ENCODE assay signal across 8 cellular contexts in the genomic region with DNA sequence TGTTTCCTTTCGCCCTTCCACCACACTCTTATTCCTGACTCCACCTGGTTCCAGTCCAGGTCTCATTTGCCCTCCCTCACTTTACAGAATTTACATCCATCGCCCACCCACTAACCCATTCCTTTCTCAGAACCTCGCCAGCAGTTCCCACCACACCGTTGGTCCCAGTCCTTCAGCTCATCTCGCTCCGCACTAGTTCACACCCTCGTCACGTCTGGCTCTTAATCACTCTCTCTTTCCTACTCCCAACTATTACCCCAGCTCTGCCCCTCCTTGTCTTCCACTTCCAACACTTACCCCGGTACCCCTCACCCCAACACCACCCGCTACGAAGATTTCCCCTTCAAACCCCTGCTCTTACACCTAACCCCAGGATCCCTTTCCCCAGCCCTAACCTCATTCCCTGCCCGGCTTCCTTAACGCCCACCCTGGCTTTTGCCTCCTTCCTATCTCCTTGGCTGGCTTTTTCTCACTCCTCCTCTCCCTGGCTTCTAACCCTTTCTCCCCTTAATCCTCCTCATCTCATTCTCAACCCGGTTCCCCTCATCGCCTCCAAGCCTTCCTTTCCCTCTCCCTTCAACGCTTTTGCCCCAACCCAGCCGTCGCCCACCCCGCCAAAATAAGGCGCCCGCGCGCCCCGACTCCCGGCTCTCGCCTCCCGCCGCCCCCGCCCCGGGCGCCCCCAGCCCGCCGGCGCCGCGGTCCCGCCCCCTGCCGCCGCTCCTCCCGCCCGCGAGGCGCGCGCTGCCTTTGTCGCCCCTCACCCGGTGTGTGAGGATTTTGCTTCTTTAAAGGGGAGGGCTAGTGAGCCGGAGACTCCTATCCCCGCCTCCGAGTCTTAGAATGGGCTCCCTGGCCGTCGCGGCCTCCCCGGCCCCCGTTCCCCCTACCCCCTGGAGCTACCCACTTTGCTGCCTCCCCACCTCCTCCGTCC. TPM values are rescaled to one million over a fixed set of nuclear protein-coding genes. Genes with fewer than 3 reads are reported as not detected.
DNase-seq lines count a peak whose midpoint lies in the region; ATAC-seq and TF ChIP-seq lines count a peak whose summit lies in the region.

No MANE protein-coding gene starts in this region.

- H3K27ac Mint-ChIP-seq in natural killer cell: no peak overlapping the region

- H3K9me3 ChIP-seq in BLaER1 treated with 17β-estradiol and CSF1 and Interleukin-3, amounts not matched to agents 10 nM and 100 nM (replicated peaks in 1 of 11): no peaks in the 10 kb centered on the region
- H3K9me3 ChIP-seq in RWPE2 (ENCODE audit: severe bottlenecking): no peaks in the 10 kb centered on the region

- H3K4me2 ChIP-seq in BLaER1 treated with 17β-estradiol and CSF1 and Interleukin-3, amounts not matched to agents 10 nM and 100 nM: peak overlapping the region; percentile 82 to 99 (median 96)

- H3K9me3 Mint-ChIP-seq in natural killer cell: no peaks in the 10 kb centered on the region

- H3K27me3 Mint-ChIP-seq in natural killer cell (ENCODE audit: low read depth in 2 of 2): no peaks in the 10 kb centered on the region

- H3K36me3 Mint-ChIP-seq in natural killer cell: no peaks in the 10 kb centered on the region

- intact Hi-C loops in natural killer cell (cut with micrococcal nuclease): loop anchor here (1.0 kb wide), 4 partner anchors 27 to 150 kb away; a partner anchor contains a TSS

- peaks cover 0 to 22% (median 12%) of the 10 kb centered on the region in 11 experiments; a peak in 16 of 22 replicates for H3K36me3 ChIP-seq in BLaER1 treated with 17β-estradiol and CSF1 and Interleukin-3, amounts not matched to agents 10 nM and 100 nM
- 0 out of 2 replicates have a peak, but pooled peaks cover 5% of the 10 kb centered on the region for H3K36me3 ChIP-seq in RWPE2 (ENCODE audit: low read depth)

- H4K20me1 ChIP-seq in BLaER1 treated with 17β-estradiol and CSF1 and Interleukin-3, amounts not matched to agents 10 nM and 100 nM: peaks cover 0 to 9% (median 0%) of the 10 kb centered on the region in 11 experiments; a peak in 3 of 22 replicates

- no peaks in the 10 kb centered on the region for H3K27me3 ChIP-seq in BLaER1 treated with 17β-estradiol and CSF1 and Interleukin-3, amounts not matched to agents 10 nM and 100 nM
- no peaks in the 10 kb centered on the region for H3K27me3 ChIP-seq in RWPE2 (ENCODE audit: insufficient read depth, poor library complexity, severe bottlenecking)

- ATAC-seq in GM19025 (IDR thresholded peaks at IDR 0.05; ENCODE audit: low read depth, unreplicated experiment): peak; percentile 15
- ATAC-seq in HG03175 (IDR thresholded peaks at IDR 0.05; ENCODE audit: unreplicated experiment): peak; percentile 30
- peak; percentile 39 for ATAC-seq in RWPE2 (ENCODE audit: low read depth)
- peak; percentile 28 to 40 (median 34) for ATAC-seq in natural killer cell

- H3K4me3 Mint-ChIP-seq in natural killer cell: no peak overlapping the region

- H3K4me1 ChIP-seq in BLaER1 treated with 17β-estradiol and CSF1 and Interleukin-3, amounts not matched to agents 10 nM and 100 nM: peaks cover 25 to 60% (median 48%) of the 10 kb centered on the region in 10 experiments
- H3K4me1 ChIP-seq in RWPE2 (ENCODE audit: insufficient read depth, poor library complexity, severe bottlenecking): no peaks in the 10 kb centered on the region

- peaks cover 11 to 13% of the 10 kb centered on the region in 2 donors for H3K4me1 Mint-ChIP-seq in natural killer cell

- DNase-seq in RWPE2 (ENCODE audit: low spot score): no peak
- DNase-seq in epithelial cell of esophagus (ENCODE audit: low read depth): peak; percentile 37
- DNase-seq in natural killer cell: peak; percentile 18
- no peak for DNase-seq in NOMO-1 (lab: John Stamatoyannopoulos, UW; ENCODE audit: unreplicated experiment in 2 of 2)
- DNase-seq in NCI-H187 treated with DMSO at 0.1 percent for 48 hours (lab: John Stamatoyannopoulos, UW): no peak

- H3K4me3 ChIP-seq in BLaER1 treated with 17β-estradiol and CSF1 and Interleukin-3, amounts not matched to agents 10 nM and 100 nM: peak overlapping the region; percentile 63 to 80 (median 74)
- H3K4me3 ChIP-seq in RWPE2 (ENCODE audit: severe bottlenecking): peak overlapping the region; percentile 100
- H3K4me3 ChIP-seq in epithelial cell of esophagus (ENCODE audit: low read length): peak overlapping the region; percentile 80

- H3K9ac ChIP-seq in BLaER1 treated with 17β-estradiol and CSF1 and Interleukin-3, amounts not matched to agents 10 nM and 100 nM: peak overlapping the region; percentile 80 to 96 (median 90)

- TF ChIP-seq CTCF in RWPE2 (IDR thresholded peaks at IDR 0.05; ENCODE audit: poor library complexity, severe bottlenecking) (no peak), epithelial cell of esophagus (IDR thresholded peaks at IDR 0.05; ENCODE audit: insufficient read depth, low read depth, low read length, missing control alignments) (no peak), natural killer cell (IDR thresholded peaks at IDR 0.05) (no peak)

- peak overlapping the region in 10 of 11 experiments; percentile 86 to 98 (median 92); a peak in 20 of 22 replicates for H3K27ac ChIP-seq in BLaER1 treated with 17β-estradiol and CSF1 and Interleukin-3, amounts not matched to agents 10 nM and 100 nM
- no peak overlapping the region for H3K27ac ChIP-seq in RWPE2 (ENCODE audit: poor library complexity, severe bottlenecking)

RNA-seq across cellular contexts. Expression of a gene that starts 0.5 kb away (rescaled TPM):
- 10 to 100 TPM in 2 of 3 donors, 1 to 10 TPM in 1; 6.4 to 15.1 (median 11.5) TPM for total RNA-seq in natural killer cell

RNA-seq across cellular contexts. Expression of a gene that starts 26.3 kb away (rescaled TPM):
- 10 to 100 TPM in 2 of 3 donors, 1 to 10 TPM in 1; 6.4 to 15.2 (median 15.0) TPM for total RNA-seq in natural killer cell

RNA-seq across cellular contexts. Expression of a gene that starts 26.7 kb away (rescaled TPM):
- total RNA-seq in natural killer cell: 10 to 100 TPM in 1 of 3 donors, 1 to 10 TPM in 2; 5.4 to 11.6 (median 5.7) TPM

RNA-seq across cellular contexts. Expression of a gene that starts 47.0 kb away (rescaled TPM):
- total RNA-seq in natural killer cell: 100 to 1,000 TPM; 409 to 438 (median 438) TPM

Comparison
In these comparisons a context has a peak if more than half of its experiments do, and no peak if none do; other contexts are left out.
1. DNase-seq: peak in epithelial cell of esophagus (single experiment) and natural killer cell (single experiment); none in RWPE2 (single experiment), NOMO-1 (0 of 2) and NCI-H187 treated with DMSO at 0.1 percent for 48 hours (single experiment).
2. Peak in every context shown above with its lines, with median percentiles within 50 percentile points of each other: H3K4me3 ChIP-seq and ATAC-seq.